Comparison of ENCODE assay signal across 17 cellular contexts in genomic region chr2:114119846-114120348, GRCh38.
DNase-seq lines count a peak whose midpoint lies in the region; ATAC-seq, FAIRE-seq and TF ChIP-seq lines count a peak whose summit lies in the region.
"Had no signal": no experiment of that assay in that cellular context is flagged by ENCODE, and none has a peak within 500 bp of the region (broad histone marks: within the 10 kb centered on the region; RNA-seq: fewer than 3 reads in every experiment).

No MANE protein-coding gene starts in this region.

- POLR2A ChIA-PET in IMR-90 (lab: Charles Lee; ENCODE audit: unreplicated experiment), result no interaction called here

- H2BK15ac ChIP-seq in IMR-90 (ENCODE audit: low read depth, low read length), result no peak overlapping the region

- H3K4me1 Mint-ChIP-seq in astrocyte (ENCODE audit: low read depth, unreplicated experiment), result no peaks in the 10 kb centered on the region
- H3K4me1 Mint-ChIP-seq: IgD-negative memory B cell had no signal

- no peak for FAIRE-seq in astrocyte (lab: Jason Lieb, UNC)
- FAIRE-seq: GM19239, H54 had no signal

- no peak overlapping the region for H3K27ac Mint-ChIP-seq in astrocyte (ENCODE audit: unreplicated experiment)
- H3K27ac Mint-ChIP-seq: IgD-negative memory B cell had no signal

- H3K4me3 ChIP-seq in IMR-90 (ENCODE audit: insufficient read depth, low read depth, low read length) (no peak overlapping the region), astrocyte (ENCODE audit: insufficient read depth, low read depth, low read length) (no peak overlapping the region)
- H3K4me3 ChIP-seq: PC-9 had no signal

- H2BK20ac ChIP-seq in IMR-90 (ENCODE audit: low read depth, low read length), result no peak overlapping the region

- intact Hi-C loops in IMR-90 (cut with micrococcal nuclease), result no loop called here

- H3K79me2 ChIP-seq in astrocyte (ENCODE audit: insufficient read depth, low read length), result no peaks in the 10 kb centered on the region

- H4K20me1 ChIP-seq in IMR-90 (ENCODE audit: insufficient read depth, low read length), result no peaks in the 10 kb centered on the region
- no peaks in the 10 kb centered on the region for H4K20me1 ChIP-seq in astrocyte (ENCODE audit: insufficient read depth, low read length)

- in situ Hi-C loops in IMR-90 (cut with MboI; ENCODE audit: low sequenced_read_pairs), result no loop called here

- no peak overlapping the region for H3K56ac ChIP-seq in IMR-90 (ENCODE audit: extremely low read depth, insufficient read depth, low read length)

- H3K27ac ChIP-seq in IMR-90 (ENCODE audit: insufficient read depth, low read length), result no peak overlapping the region
- H3K27ac ChIP-seq in astrocyte (ENCODE audit: low read depth, low read length), result no peak overlapping the region
- H3K27ac ChIP-seq: PC-9 had no signal

- H2BK120ac ChIP-seq in IMR-90 (ENCODE audit: low read depth, low read length), result no peak overlapping the region

- H3K4me2 ChIP-seq in IMR-90 (ENCODE audit: low read depth, low read length) (no peak overlapping the region), astrocyte (ENCODE audit: low read length) (no peak overlapping the region)
- H3K4me2 ChIP-seq: PC-9 had no signal

- no peak overlapping the region for H4K91ac ChIP-seq in IMR-90 (ENCODE audit: insufficient read depth, low read depth, low read length)

- TF ChIP-seq CTCF in IMR-90 (conservative IDR thresholded peaks at IDR 0.05; ENCODE audit: low read depth, low read length), result no peak
- TF ChIP-seq CTCF in astrocyte (IDR thresholded peaks at IDR 0.05; ENCODE audit: insufficient read depth, low read depth, low read length), result no peak

- no peak overlapping the region for H2AK5ac ChIP-seq in IMR-90 (ENCODE audit: low read depth, low read length)

- H3K36me3 ChIP-seq in IMR-90 (ENCODE audit: control insufficient read depth, insufficient read depth, low read length), result no peaks in the 10 kb centered on the region
- no peaks in the 10 kb centered on the region for H3K36me3 ChIP-seq in astrocyte (ENCODE audit: insufficient read depth, low read length)

- H3K4ac ChIP-seq in IMR-90 (ENCODE audit: low read depth, low read length), result no peak overlapping the region

- H3K14ac ChIP-seq in IMR-90 (replicated peaks; ENCODE audit: low read depth, low read length), result no peak overlapping the region

- no peak overlapping the region for H4K5ac ChIP-seq in IMR-90 (ENCODE audit: low read depth, low read length)

- DNase-seq in AG08396 (ENCODE audit: low spot score) (peak; percentile 17), IMR-90 (peak; percentile 6), astrocyte (ENCODE audit: low read depth) (peak; percentile 42), myocyte (ENCODE audit: low read depth) (peak; percentile 6), medulla oblongata (ENCODE audit: extremely low spot score) (no peak), NCI-H774 (lab: John Stamatoyannopoulos, UW) (no peak)
- DNase-seq: 8988T, NCI-H1436, NCI-H2029, NCI-H2171, NCI-H446 treated with DMSO at 0.1 percent for 48 hours, PC-9 had no signal

- no peak overlapping the region for H2AK9ac ChIP-seq in IMR-90 (replicated peaks; ENCODE audit: low read depth, low read length, poor library complexity)

- no peak overlapping the region for H3K23ac ChIP-seq in IMR-90 (ENCODE audit: low read depth, low read length)

- no peak overlapping the region for H3K9ac ChIP-seq in IMR-90 (ENCODE audit: low read depth, low read length)
- no peak overlapping the region for H3K9ac ChIP-seq in astrocyte (ENCODE audit: low read length)

- no peaks in the 10 kb centered on the region for H3K9me1 ChIP-seq in IMR-90 (ENCODE audit: insufficient read depth, low read length)

- H3K79me1 ChIP-seq in IMR-90 (ENCODE audit: low read depth in 1 of 2, low read length in 2 of 2), result no peaks in the 10 kb centered on the region

- no peak for TF ChIP-seq POLR2A in IMR-90 (IDR thresholded peaks at IDR 0.05; ENCODE audit: low read depth, low read length)

- H4K8ac ChIP-seq in IMR-90 (ENCODE audit: low read depth in 2 of 2, low read length in 2 of 2), result no peak overlapping the region

- H2AFZ ChIP-seq in IMR-90 (replicated peaks; ENCODE audit: low read length, poor library complexity) (no peak overlapping the region), astrocyte (ENCODE audit: low read depth, low read length) (no peak overlapping the region)
- H2AFZ ChIP-seq: PC-9 had no signal

- no peak overlapping the region for H3K4me3 Mint-ChIP-seq in astrocyte (ENCODE audit: unreplicated experiment)
- H3K4me3 Mint-ChIP-seq: IgD-negative memory B cell had no signal

- dilution Hi-C loops in IMR-90 (cut with HindIII; ENCODE audit: low sequenced_read_pairs, unreplicated experiment), result no loop called here

- BruUV-seq in IMR-90 (replicated peaks; lab: Mats Ljungman, UMichigan), result no TSS peak

- no peaks in the 10 kb centered on the region for H3K9me3 ChIP-seq in IMR-90 (ENCODE audit: control insufficient read depth, insufficient read depth, low read length)
- H3K9me3 ChIP-seq in astrocyte (ENCODE audit: insufficient read depth, low read depth, low read length), result no peaks in the 10 kb centered on the region

- no peak; the same call in 1 of the 2 replicates for ATAC-seq in IMR-90 (ENCODE audit: low read depth)
- ATAC-seq in GM18907 (IDR thresholded peaks at IDR 0.05; ENCODE audit: unreplicated experiment), result no peak
- no peak for ATAC-seq in GM21360 (IDR thresholded peaks at IDR 0.05; ENCODE audit: unreplicated experiment)

- CTCF ChIA-PET in IMR-90 (lab: Yijun Ruan, JAX), result no interaction called here

- H3K9me3 Mint-ChIP-seq in astrocyte (ENCODE audit: unreplicated experiment), result no peaks in the 10 kb centered on the region
- H3K9me3 Mint-ChIP-seq: IgD-negative memory B cell had no signal

- H3K18ac ChIP-seq in IMR-90 (ENCODE audit: low read depth, low read length), result no peak overlapping the region

- WGBS in IMR-90 (ENCODE audit: extremely low coverage in 2 of 2, insufficient read length in 1 of 2), 2 experiments, result 20% methylated on average over 1 of the region's 8 CpGs; no CpG with 5 or more reads in 1 of the 2 experiments

- no peak overlapping the region for H2BK5ac ChIP-seq in IMR-90 (ENCODE audit: low read depth, low read length, poor library complexity, severe bottlenecking)

- no peak for TF ChIP-seq RAD21 in IMR-90 (IDR thresholded peaks at IDR 0.05; ENCODE audit: low read length)

- H3K27me3 ChIP-seq in IMR-90 (ENCODE audit: control insufficient read depth, insufficient read depth, low read length), result no peaks in the 10 kb centered on the region
- H3K27me3 ChIP-seq in astrocyte (ENCODE audit: insufficient read depth, low read length), result no peaks in the 10 kb centered on the region

- H3K4me1 ChIP-seq in IMR-90 (ENCODE audit: control insufficient read depth, insufficient read depth, low read length) (no peaks in the 10 kb centered on the region), astrocyte (ENCODE audit: insufficient read depth, low read length) (no peaks in the 10 kb centered on the region)

- H3K27me3 Mint-ChIP-seq in astrocyte (ENCODE audit: low read depth, unreplicated experiment), result peaks cover 2% of the 10 kb centered on the region

- no peaks in the 10 kb centered on the region for H3K36me3 Mint-ChIP-seq in astrocyte (ENCODE audit: low read depth, unreplicated experiment)
- H3K36me3 Mint-ChIP-seq: IgD-negative memory B cell had no signal

TF ChIP-seq in IMR-90, 13 proteins besides CTCF, POLR2A, EP300 and RAD21:
- no peak for TF ChIP-seq USF2 (IDR thresholded peaks at IDR 0.05; ENCODE audit: low read depth, low read length)
- TF ChIP-seq ELK1 (IDR thresholded peaks at IDR 0.05; ENCODE audit: borderline replicate concordance, low read depth, low read length), result no peak
- TF ChIP-seq MAZ (IDR thresholded peaks at IDR 0.05; ENCODE audit: borderline replicate concordance, low read depth, low read length), result no peak
- TF ChIP-seq FOS (IDR thresholded peaks at IDR 0.05; ENCODE audit: low read depth, low read length), result no peak
- TF ChIP-seq MAFK (IDR thresholded peaks at IDR 0.05; ENCODE audit: low read depth, low read length), result no peak
- TF ChIP-seq CHD1 (IDR thresholded peaks at IDR 0.05; ENCODE audit: low read depth, low read length), result no peak
- TF ChIP-seq RCOR1 (IDR thresholded peaks at IDR 0.05; ENCODE audit: insufficient replicate concordance, low read length), result no peak
- no peak for TF ChIP-seq SMC3 (IDR thresholded peaks at IDR 0.05; ENCODE audit: low read depth, low read length)
- TF ChIP-seq RFX5 (IDR thresholded peaks at IDR 0.05; ENCODE audit: low read depth, low read length), result no peak
- TF ChIP-seq MXI1 (IDR thresholded peaks at IDR 0.05; ENCODE audit: borderline replicate concordance, low read depth, low read length), result no peak
- TF ChIP-seq BHLHE40 (IDR thresholded peaks at IDR 0.05; ENCODE audit: low read depth, low read length), result no peak
- TF ChIP-seq NFE2L2 (IDR thresholded peaks at IDR 0.05; ENCODE audit: low read depth, low read length), result no peak
- no peak for TF ChIP-seq CEBPB (IDR thresholded peaks at IDR 0.05; ENCODE audit: low read depth, low read length)

Comparison
In these comparisons a context has a peak if more than half of its experiments do, and no peak if none do; other contexts are left out.
1. DNase-seq: peak in AG08396 (single experiment), IMR-90 (single experiment), astrocyte (single experiment) and myocyte (single experiment); none in medulla oblongata (single experiment) and NCI-H774 (single experiment).